28 cellular contexts compared by ENCODE assay signal in the genomic region with DNA sequence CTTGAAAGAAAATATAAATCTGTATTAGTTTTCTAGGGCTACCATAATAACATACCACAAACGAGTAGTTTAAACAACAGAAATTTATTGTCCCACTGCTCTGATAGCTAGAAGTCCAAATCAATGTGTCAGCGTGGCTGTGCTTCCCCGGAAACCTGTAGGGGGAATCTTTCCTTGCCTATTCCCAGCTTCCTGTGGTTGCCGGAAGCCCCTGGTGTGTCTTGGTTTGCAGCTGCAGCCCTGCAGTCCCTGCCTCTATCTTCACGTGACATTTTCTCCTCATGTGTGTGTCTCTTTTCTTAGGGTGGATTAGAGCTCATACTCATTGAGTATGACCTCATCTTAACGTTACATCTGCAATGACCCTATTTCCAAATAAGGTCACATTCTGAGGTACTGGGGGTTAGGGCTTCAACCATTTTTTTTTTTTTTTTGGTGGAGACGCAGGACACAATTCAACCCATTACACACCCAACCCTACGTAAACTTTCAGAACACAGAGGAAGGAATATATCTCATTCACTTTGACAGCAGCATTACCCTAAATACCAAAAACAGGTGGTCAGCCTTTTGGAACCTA.
A peak's percentile ranks its signal among the peaks of the same experiment; 100 is the strongest.
DNase-seq lines count a peak whose midpoint lies in the region; ATAC-seq and TF ChIP-seq lines count a peak whose summit lies in the region.
"Had no signal": no experiment of that assay in that cellular context is flagged by ENCODE, and none has a peak within 500 bp of the region (broad histone marks: within the 10 kb centered on the region; RNA-seq: fewer than 3 reads in every experiment).

No MANE protein-coding gene starts in this region.

- no peak overlapping the region for H2BK5ac ChIP-seq in mesendoderm (ENCODE audit: low read length)

- peaks cover 2% of the 10 kb centered on the region for H3K79me1 ChIP-seq in mesendoderm (ENCODE audit: low read length)

- H3K9ac ChIP-seq in HUES6 (ENCODE audit: low read length) (no peak overlapping the region), mesendoderm (ENCODE audit: low read length) (no peak overlapping the region)

- H4K8ac ChIP-seq in mesendoderm (ENCODE audit: low read depth, low read length) = no peak overlapping the region

- ATAC-seq in HG02610 (IDR thresholded peaks at IDR 0.05; ENCODE audit: unreplicated experiment) (no peak), HG02571 (IDR thresholded peaks at IDR 0.05; ENCODE audit: unreplicated experiment) (no peak)
- ATAC-seq: HCT116, upper lobe of right lung had no signal

- peak; percentile 20 for TF ChIP-seq CTCF in epithelial cell of proximal tubule (conservative IDR thresholded peaks at IDR 0.05; ENCODE audit: low read depth, low read length)

- H2BK120ac ChIP-seq in mesendoderm (ENCODE audit: low read depth, low read length) = no peak overlapping the region

- peaks cover 47% of the 10 kb centered on the region for H3K36me3 ChIP-seq in HUES6 (ENCODE audit: control insufficient read depth, insufficient read depth, low read length)
- H3K36me3 ChIP-seq in mesendoderm (ENCODE audit: control insufficient read depth, insufficient read depth, low read length) = peaks cover 2% of the 10 kb centered on the region

- DNase-seq in DMS 273 treated with DMSO at 0.1 percent for 48 hours (lab: John Stamatoyannopoulos, UW) = peak; percentile 38
- DNase-seq in epithelial cell of proximal tubule (ENCODE audit: low read depth) = no peak
- DNase-seq in mesendoderm = peak; percentile 86
- DNase-seq in stimulated activated CD4-positive, alpha-beta T cell treated with anti-CD3 and anti-CD28 coated beads, Interleukin-1b, Interleukin-23, amount 100 ng/mL, for 48 hours = no peak
- DNase-seq in GDM1 (lab: John Stamatoyannopoulos, UW) = no peak
- DNase-seq: activated CD4-positive, alpha-beta memory T cell treated with anti-CD3 and anti-CD28 coated beads, Interleukin-2, amount 10 ng/mL, durations not matched to agents 7 days and 5 days; activated CD4-positive, CD25-positive, alpha-beta regulatory T cell; activated effector memory CD4-positive, alpha-beta T cell treated with anti-CD3 and anti-CD28 coated beads, Interleukin-2, amount 50 U/mL, for 16 hours; activated naive CD8-positive, alpha-beta T cell treated with anti-CD3 and anti-CD28 coated beads, Interleukin-2, amount 10 ng/mL, durations not matched to agents 7 days and 5 days; cerebellar nuclear complex; DND-41; foreskin melanocyte; hypothalamus; NCI-H1092; NCI-H1930; NCI-H2227 treated with DMSO at 0.1 percent for 48 hours; OCI-M1; Right ventricle myocardium superior; T-helper 9 cell; upper lobe of right lung had no signal

- no peak overlapping the region for H2AK5ac ChIP-seq in mesendoderm (ENCODE audit: low read length)

- no peak overlapping the region for H3K4me2 ChIP-seq in mesendoderm (ENCODE audit: low read length)

- no peak overlapping the region for H4K5ac ChIP-seq in mesendoderm (ENCODE audit: low read length)

- H3K4me3 ChIP-seq in HUES6 (ENCODE audit: low read depth, low read length) = no peak overlapping the region
- no peak overlapping the region for H3K4me3 ChIP-seq in epithelial cell of proximal tubule (ENCODE audit: low read depth, low read length)
- H3K4me3 ChIP-seq in mesendoderm (ENCODE audit: low read length) = no peak overlapping the region
- H3K4me3 ChIP-seq: lung, skin epidermis, upper lobe of right lung had no signal

- H3K27me3 ChIP-seq in HUES6 (ENCODE audit: control insufficient read depth, insufficient read depth, low read length) = no peaks in the 10 kb centered on the region
- no peaks in the 10 kb centered on the region for H3K27me3 ChIP-seq in mesendoderm (ENCODE audit: insufficient read depth, low read length, poor library complexity)
- H3K27me3 ChIP-seq: neutrophil, upper lobe of right lung had no signal

- H3K4ac ChIP-seq in mesendoderm (ENCODE audit: low read depth, low read length) = no peak overlapping the region

- 0 out of 2 replicates have a peak, but pooled peaks cover 5% of the 10 kb centered on the region for H3K4me1 ChIP-seq in HUES6 (ENCODE audit: control insufficient read depth, insufficient read depth, low read length)
- no peaks in the 10 kb centered on the region for H3K4me1 ChIP-seq in mesendoderm (ENCODE audit: control insufficient read depth, low read depth, low read length)
- H3K4me1 ChIP-seq: upper lobe of right lung had no signal

- WGBS in mesendoderm (ENCODE audit: extremely low coverage, insufficient coverage, low lambda C conversion rate) = no CpG with 5 or more reads among the region's 8 CpGs

- H3K27ac ChIP-seq in HUES6 (ENCODE audit: low read depth, low read length) (0 out of 2 replicates have a peak overlapping the region, but pooled peaks have one; percentile 22), mesendoderm (ENCODE audit: low read depth, low read length) (no peak overlapping the region)
- H3K27ac ChIP-seq: epithelial cell of prostate, neutrophil, skin epidermis, upper lobe of right lung had no signal

- H3K23ac ChIP-seq in mesendoderm (ENCODE audit: low read length) = no peak overlapping the region

- H3K18ac ChIP-seq in mesendoderm (ENCODE audit: low read length) = no peak overlapping the region

- no peak overlapping the region for H2BK15ac ChIP-seq in mesendoderm (replicated peaks; ENCODE audit: low read depth)

- H3K9me3 ChIP-seq in HUES6 (ENCODE audit: control insufficient read depth, insufficient read depth, low read depth, low read length) = no peaks in the 10 kb centered on the region
- H3K9me3 ChIP-seq: neutrophil, upper lobe of right lung had no signal

- H3K56ac ChIP-seq in mesendoderm (ENCODE audit: low read length) = no peak overlapping the region

- no peaks in the 10 kb centered on the region for H3K79me2 ChIP-seq in mesendoderm (ENCODE audit: control insufficient read depth, insufficient read depth, low read length)

Comparison
In these comparisons a context has a peak if more than half of its experiments do, and no peak if none do; other contexts are left out.
1. DNase-seq: peak in DMS 273 treated with DMSO at 0.1 percent for 48 hours (single experiment) and mesendoderm (single experiment); none in epithelial cell of proximal tubule (single experiment), stimulated activated CD4-positive, alpha-beta T cell treated with anti-CD3 and anti-CD28 coated beads, Interleukin-1b, Interleukin-23, amount 100 ng/mL, for 48 hours (single experiment) and GDM1 (single experiment).